ENCODE assay signal across 15 cellular contexts in genomic region chr9:35669331-35670145, GRCh38. TPM values are rescaled to one million over a fixed set of nuclear protein-coding genes. Genes with fewer than 3 reads are reported as not detected.
DNase-seq lines count a peak whose midpoint lies in the region; ATAC-seq and TF ChIP-seq lines count a peak whose summit lies in the region.
"Had no signal": no experiment of that assay in that cellular context is flagged by ENCODE, and none has a peak within 500 bp of the region (broad histone marks: within the 10 kb centered on the region; RNA-seq: fewer than 3 reads in every experiment).

No MANE protein-coding gene starts in this region.

- no peaks in the 10 kb centered on the region for H3K36me3 Mint-ChIP-seq in nephron progenitor cell (ENCODE audit: low read depth)
- H3K36me3 Mint-ChIP-seq: CD8-positive, alpha-beta memory T cell had no signal

- peaks cover 4% of the 10 kb centered on the region for H3K79me2 ChIP-seq in PC-3 (ENCODE audit: low read length)
- peaks cover 2% of the 10 kb centered on the region for H3K79me2 ChIP-seq in fibroblast of lung (ENCODE audit: control insufficient read depth, insufficient read depth, low read length)

- H3K4me3 Mint-ChIP-seq in nephron progenitor cell: no peak overlapping the region

- H3K9ac ChIP-seq in PC-3 (ENCODE audit: low read length) (no peak overlapping the region), fibroblast of lung (ENCODE audit: insufficient read depth, low read length) (no peak overlapping the region)

- peak overlapping the region; percentile 56 for H3K27ac Mint-ChIP-seq in nephron progenitor cell

- BruUV-seq in PC-3 (replicated peaks; lab: Mats Ljungman, UMichigan): no TSS peak

- ATAC-seq in PC-3: peak; percentile 21; the same call in 1 of the 2 replicates

- H3K27ac ChIP-seq in PC-3 (ENCODE audit: low read length) (peak overlapping the region; percentile 23), fibroblast of lung (ENCODE audit: insufficient read depth, low read length) (no peak overlapping the region)
- H3K27ac ChIP-seq: neutrophil, SK-N-MC had no signal

- H3K27me3 ChIP-seq in PC-3 (ENCODE audit: low read length) (no peaks in the 10 kb centered on the region), fibroblast of lung (ENCODE audit: control insufficient read depth, insufficient read depth, low read length) (no peaks in the 10 kb centered on the region), H7 (ENCODE audit: control insufficient read depth, insufficient read depth, low read length) (peaks cover 5% of the 10 kb centered on the region)

- CTCF ChIA-PET in PC-3 (lab: Charles Lee): no interaction called here

- H3F3A ChIP-seq in PC-3 (ENCODE audit: low read length, unreplicated experiment): no peaks in the 10 kb centered on the region

- no peaks in the 10 kb centered on the region for H3K9me2 ChIP-seq in PC-3 (replicated peaks; ENCODE audit: low read length)

- H3K4me3 ChIP-seq in PC-3 (ENCODE audit: low read length) (no peak overlapping the region), fibroblast of lung (replicated peaks in 1 of 4; ENCODE audit: control extremely low read depth in 1 of 4, insufficient read depth in 1 of 4, low read depth in 3 of 4, low read length in 4 of 4) (no peak overlapping the region), H7 (ENCODE audit: insufficient read depth, low read depth, low read length) (no peak overlapping the region)
- H3K4me3 ChIP-seq: SK-N-MC had no signal

- H3K4me1 ChIP-seq in PC-3 (ENCODE audit: insufficient read depth, low read length): peaks cover 28% of the 10 kb centered on the region
- H3K4me1 ChIP-seq in fibroblast of lung (ENCODE audit: control insufficient read depth, extremely low read depth, insufficient read depth, low read length): peaks cover 4% of the 10 kb centered on the region

- TF ChIP-seq CTCF in PC-3 (conservative IDR thresholded peaks at IDR 0.05; ENCODE audit: low read depth, low read length) (no peak), fibroblast of lung (conservative IDR thresholded peaks at IDR 0.05 in 1 of 2, IDR thresholded peaks at IDR 0.05 in 1 of 2; ENCODE audit: low read depth in 1 of 2, low read length in 2 of 2) (no peak), nephron progenitor cell (IDR thresholded peaks at IDR 0.05) (no peak)

- DNase-seq in DMS53 treated with DMSO at 0.1 percent for 48 hours (lab: John Stamatoyannopoulos, UW; ENCODE audit: unreplicated experiment) (peak; percentile 78), PC-3 (peak; percentile 66), fibroblast of lung (ENCODE audit: low read depth in 2 of 2) (peak; percentile 46 to 57), nephron progenitor cell (no peak), NOMO-1 treated with dmso at 0.1 percent for 144 hours (lab: John Stamatoyannopoulos, UW; ENCODE audit: unreplicated experiment) (no peak), H7 (no peak), NOMO-1 (lab: John Stamatoyannopoulos, UW; ENCODE audit: unreplicated experiment in 2 of 2) (no peak), RPMI8226 (no peak)
- DNase-seq: activated CD4-positive, alpha-beta T cell treated with anti-CD3 and anti-CD28 coated beads for 1 hour; activated T-cell treated with anti-CD3 and anti-CD28 coated beads, Interleukin-2, amount 50 U/mL, for 48 hours; CD8-positive, alpha-beta memory T cell; GOT3; NCI-H345 had no signal

- H3K9me3 Mint-ChIP-seq in nephron progenitor cell: no peaks in the 10 kb centered on the region
- H3K9me3 Mint-ChIP-seq: CD8-positive, alpha-beta memory T cell had no signal

- intact Hi-C loops in PC-3 (cut with micrococcal nuclease): no loop called here

- peaks cover 28% of the 10 kb centered on the region for H3K27me3 Mint-ChIP-seq in nephron progenitor cell (ENCODE audit: low read depth, poor library complexity)

- H3K4me1 Mint-ChIP-seq in nephron progenitor cell: peaks cover 39% of the 10 kb centered on the region

- H4K20me1 ChIP-seq in PC-3 (ENCODE audit: low read length) (no peaks in the 10 kb centered on the region), fibroblast of lung (ENCODE audit: control insufficient read depth, extremely low read depth, insufficient read depth, low read length) (no peaks in the 10 kb centered on the region)

- H2AFZ ChIP-seq in PC-3 (ENCODE audit: low read length): 0 out of 2 replicates have a peak overlapping the region, but pooled peaks have one; percentile 34
- no peak overlapping the region for H2AFZ ChIP-seq in fibroblast of lung (ENCODE audit: low read length)

- H3K4me2 ChIP-seq in PC-3 (ENCODE audit: low read length) (peak overlapping the region; percentile 26; the same call in 1 of the 2 replicates), fibroblast of lung (ENCODE audit: extremely low read depth, insufficient read depth, low read length) (peak overlapping the region; percentile 13)

- POLR2A ChIA-PET in PC-3 (lab: Charles Lee; ENCODE audit: unreplicated experiment): no interaction called here

- H3K9me3 ChIP-seq in PC-3 (ENCODE audit: low read length) (no peaks in the 10 kb centered on the region), fibroblast of lung (ENCODE audit: control insufficient read depth, insufficient read depth, low read depth, low read length) (no peaks in the 10 kb centered on the region)
- H3K9me3 ChIP-seq: neutrophil had no signal

- H3K36me3 ChIP-seq in PC-3 (ENCODE audit: low read depth, low read length): no peaks in the 10 kb centered on the region
- no peaks in the 10 kb centered on the region for H3K36me3 ChIP-seq in fibroblast of lung (ENCODE audit: control insufficient read depth, insufficient read depth, low read length)
- no peaks in the 10 kb centered on the region for H3K36me3 ChIP-seq in H7 (replicated peaks; ENCODE audit: control insufficient read depth, insufficient read depth, low read length)
- H3K36me3 ChIP-seq: neutrophil had no signal

RNA-seq across cellular contexts. Expression of gene CA9, which starts 4.2 kb away (rescaled TPM):
- total RNA-seq in PC-3 (2014; rRNA removed) (7.7 and 11.2 TPM in 2 replicates), fibroblast of lung (0.17 and 0.26 TPM in 2 replicates)
- polyA plus RNA-seq in fibroblast of lung: 0.59 TPM in 1 of 2 replicates, not detected in the other
- 0.84 TPM in 2 replicates for polyA plus RNA-seq in fibroblast of lung (2012)
- polyA minus RNA-seq in fibroblast of lung (ENCODE audit: low replicate concordance): not detected in 2 replicates
- 0.78 TPM in 1 of 2 replicates, not detected in the other for total RNA-seq in H7 (2014; rRNA removed; shearing (Covaris generic))
- polyA plus RNA-seq: CD8-positive, alpha-beta memory T cell had no signal

RNA-seq across cellular contexts. Expression of gene ARHGEF39, which starts 4.5 kb away (rescaled TPM):
- 2.6 and 4.1 TPM in 2 replicates for total RNA-seq in PC-3 (2014; rRNA removed)
- under 0.01 and 0.66 TPM in 2 replicates for total RNA-seq in fibroblast of lung
- polyA plus RNA-seq in fibroblast of lung: 0.77 and 3.9 TPM in 2 replicates
- 0.63 and 2.3 TPM in 2 replicates for polyA plus RNA-seq in fibroblast of lung (2012)
- 2.2 and 4.4 TPM in 2 replicates for polyA minus RNA-seq in fibroblast of lung (ENCODE audit: low replicate concordance)
- 17.4 and 21.4 TPM in 2 replicates for total RNA-seq in H7 (2014; rRNA removed; shearing (Covaris generic))

RNA-seq across cellular contexts. Expression of gene CCDC107, which starts 11.4 kb away (rescaled TPM):
- total RNA-seq in PC-3 (2014; rRNA removed) (34.9 and 37.0 TPM in 2 replicates), fibroblast of lung (15.4 and 20.6 TPM in 2 replicates)
- polyA plus RNA-seq in fibroblast of lung: 20.2 and 24.9 TPM in 2 replicates
- polyA plus RNA-seq in fibroblast of lung (2012): 34.3 and 34.9 TPM in 2 replicates
- 1.3 and 17.5 TPM in 2 replicates for polyA minus RNA-seq in fibroblast of lung (ENCODE audit: low replicate concordance)
- total RNA-seq in H7 (2014; rRNA removed; shearing (Covaris generic)): 4.1 and 9.3 TPM in 2 replicates

RNA-seq across cellular contexts. Expression of gene RMRP, which starts 11.7 kb away (rescaled TPM):
- total RNA-seq in PC-3 (2014; rRNA removed) (23,421 and 36,790 TPM in 2 replicates), fibroblast of lung (67,954 and 162,287 TPM in 2 replicates)
- polyA plus RNA-seq in fibroblast of lung: 75.4 and 110 TPM in 2 replicates
- polyA plus RNA-seq in fibroblast of lung (2012): 16.4 and 31.6 TPM in 2 replicates
- polyA minus RNA-seq in fibroblast of lung (ENCODE audit: low replicate concordance): 7,676 and 19,551 TPM in 2 replicates
- total RNA-seq in H7 (2014; rRNA removed; shearing (Covaris generic)): 10,629 and 14,347 TPM in 2 replicates
- polyA plus RNA-seq: CD8-positive, alpha-beta memory T cell had no signal

RNA-seq across cellular contexts. Expression of gene SIT1, which starts 18.8 kb away (rescaled TPM):
- total RNA-seq in PC-3 (2014; rRNA removed) (not detected in 2 replicates), fibroblast of lung (0.17 TPM in 1 of 2 replicates, not detected in the other)
- 0.07 TPM in 1 of 2 replicates, not detected in the other for polyA plus RNA-seq in fibroblast of lung
- not detected in 2 replicates for polyA plus RNA-seq in fibroblast of lung (2012)
- not detected in 2 replicates for polyA minus RNA-seq in fibroblast of lung (ENCODE audit: low replicate concordance)
- total RNA-seq in H7 (2014; rRNA removed; shearing (Covaris generic)): 0.69 and 2.3 TPM in 2 replicates

Comparison
In these comparisons a context has a peak if more than half of its experiments do, and no peak if none do; other contexts are left out.
1. DNase-seq: peak in DMS53 treated with DMSO at 0.1 percent for 48 hours (single experiment), PC-3 (single experiment) and fibroblast of lung (2 of 2); none in nephron progenitor cell (single experiment), NOMO-1 treated with dmso at 0.1 percent for 144 hours (single experiment), H7 (single experiment), NOMO-1 (0 of 2) and RPMI8226 (single experiment).